15 cellular contexts compared by ENCODE assay signal in the genomic region with DNA sequence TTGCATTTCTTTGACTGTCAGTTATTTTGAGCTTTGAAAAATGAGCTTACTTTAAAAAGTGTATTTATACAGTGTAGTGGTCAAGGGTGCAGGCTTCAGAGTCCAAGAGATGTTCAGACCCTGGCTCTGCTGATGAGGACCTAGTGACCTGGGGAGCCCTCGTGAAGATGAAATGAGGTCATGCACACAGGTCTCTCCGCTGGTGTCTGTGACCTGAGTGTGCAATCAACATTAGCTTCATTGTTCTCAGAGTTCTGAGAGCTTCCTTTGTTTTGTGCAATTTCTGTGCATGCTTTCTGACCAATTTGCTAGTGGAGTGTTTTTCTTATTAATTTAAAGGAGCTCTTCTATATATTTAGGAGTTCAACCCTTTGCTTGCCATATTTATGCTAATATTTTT.
"Had no signal": no experiment of that assay in that cellular context is flagged by ENCODE, and none has a peak within 500 bp of the region (broad histone marks: within the 10 kb centered on the region; RNA-seq: fewer than 3 reads in every experiment).

No MANE protein-coding gene starts in this region.

- DNase-seq: activated CD4-positive, alpha-beta memory T cell treated with anti-CD3 and anti-CD28 coated beads for 36 hours; activated CD4-positive, alpha-beta T cell treated with anti-CD3 and anti-CD28 coated beads for 36 hours; activated CD8-positive, alpha-beta memory T cell treated with anti-CD3 and anti-CD28 coated beads, Interleukin-2, amount 10 ng/mL, durations not matched to agents 7 days and 5 days; activated naive CD4-positive, alpha-beta T cell treated with anti-CD3 and anti-CD28 coated beads, Interleukin-2, amount 10 ng/mL, durations not matched to agents 7 days and 5 days; activated T-cell treated with anti-CD3 and anti-CD28 coated beads, Interleukin-2, amount 50 U/mL, for 1 hour; cerebellar nuclear complex; effector CD8-positive, alpha-beta T cell; esophagus squamous epithelium; glutamatergic neuron; psoas muscle; stimulated activated naive CD8-positive, alpha-beta T cell treated with anti-CD3 and anti-CD28 coated beads, Interleukin-15, Interleukin-2, amounts not matched to agents 100 U/mL and 50 U/mL, for 24 hours; trophoblast cell; WERI-Rb-1 had no signal

- ATAC-seq: activated CD4-positive, alpha-beta T cell treated with anti-CD3 and anti-CD28 coated beads for 36 hours; activated CD8-positive, alpha-beta memory T cell treated with anti-CD3 and anti-CD28 coated beads, Interleukin-2, amount 10 ng/mL, durations not matched to agents 7 days and 5 days; psoas muscle; sciatic nerve; stimulated activated naive CD8-positive, alpha-beta T cell treated with anti-CD3 and anti-CD28 coated beads, Interleukin-15, Interleukin-2, amounts not matched to agents 100 U/mL and 50 U/mL, for 24 hours had no signal

- FAIRE-seq: endothelial cell of umbilical vein had no signal
